10 cellular contexts compared by ENCODE assay signal in the genomic region with DNA sequence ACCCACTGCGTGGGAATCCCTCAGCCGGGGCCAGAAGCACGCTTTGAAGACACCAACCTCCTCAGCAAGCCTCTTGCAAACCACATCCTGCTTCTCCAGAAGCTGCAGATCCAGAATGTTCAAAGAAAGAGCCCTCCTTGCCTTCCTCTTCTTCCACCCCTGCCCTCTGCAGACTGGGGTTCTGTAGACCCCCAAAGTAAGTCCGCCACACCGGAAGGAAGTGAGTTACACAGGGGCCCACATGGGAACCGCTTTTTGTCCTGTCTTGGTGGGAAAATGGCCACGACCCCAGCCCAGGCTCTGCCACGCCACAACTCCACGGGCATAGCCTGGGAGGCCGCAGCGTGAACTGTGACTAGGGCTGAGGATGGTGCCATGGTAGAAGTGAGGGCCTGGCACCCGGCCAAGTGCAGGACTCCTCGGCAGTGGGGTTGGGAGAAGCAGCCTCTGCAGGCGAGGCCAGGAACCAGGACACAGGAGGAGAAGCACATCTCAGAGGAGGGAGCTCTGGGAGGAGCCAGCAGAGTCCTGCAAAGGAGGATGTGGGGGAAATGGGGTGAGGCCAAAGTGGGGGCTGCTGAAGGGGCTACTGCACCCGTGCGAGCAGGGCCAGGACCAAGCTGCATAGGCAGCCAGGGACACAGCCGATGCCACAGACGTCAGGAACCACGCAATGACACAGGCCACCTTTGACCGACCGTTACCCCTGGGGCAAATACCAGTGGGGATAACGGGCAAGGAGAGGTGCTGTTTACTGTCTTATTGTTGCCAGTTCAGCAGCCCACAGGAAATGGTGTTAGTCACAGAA.
DNase-seq lines count a peak whose midpoint lies in the region; ATAC-seq lines count a peak whose summit lies in the region.
"Had no signal": no experiment of that assay in that cellular context is flagged by ENCODE, and none has a peak within 500 bp of the region (broad histone marks: within the 10 kb centered on the region; RNA-seq: fewer than 3 reads in every experiment).

No MANE protein-coding gene starts in this region.

- H3K9ac ChIP-seq in adipocyte (ENCODE audit: low read length): no peak overlapping the region

- peaks cover 7% of the 10 kb centered on the region for H3K4me1 ChIP-seq in adipocyte (ENCODE audit: control insufficient read depth, insufficient read depth, low read length)

- H3K9me3 ChIP-seq in adipocyte (ENCODE audit: control insufficient read depth, low read length): no peaks in the 10 kb centered on the region

- DNase-seq in HPDE6-E6E7 (ENCODE audit: extremely low spot score): peak; percentile 36
- DNase-seq in activated CD4-positive, CD25-positive, alpha-beta regulatory T cell treated with anti-CD3 and anti-CD28 coated beads, Interleukin-2, amount 50 U/mL, for 72 hours: peak; percentile 57
- no peak for DNase-seq in adipocyte (ENCODE audit: low read depth)
- peak; percentile 40 for DNase-seq in stimulated activated CD4-positive, alpha-beta T cell treated with anti-CD3 and anti-CD28 coated beads, Interleukin-4, amount 100 ng/mL, for 24 hours
- DNase-seq in dedifferentiated amniotic fluid mesenchymal stem cell (ENCODE audit: extremely low spot score): no peak
- no peak for DNase-seq in cortex of kidney (lab: John Stamatoyannopoulos, UW)
- DNase-seq: NCI-H1048 had no signal

- H3K27me3 ChIP-seq in adipocyte (replicated peaks; ENCODE audit: control insufficient read depth, insufficient read depth, low read length): peaks cover 38% of the 10 kb centered on the region

- no peaks in the 10 kb centered on the region for H3K36me3 ChIP-seq in adipocyte (ENCODE audit: control insufficient read depth, insufficient read depth, low read length, severe bottlenecking)

- H3K4me3 ChIP-seq in adipocyte (ENCODE audit: low read length): peak overlapping the region; percentile 66
- H3K4me3 ChIP-seq: SK-N-MC had no signal

- no peak for ATAC-seq in HG02678 (IDR thresholded peaks at IDR 0.05; ENCODE audit: unreplicated experiment)
- no peak for ATAC-seq in GM21576 (IDR thresholded peaks at IDR 0.05; ENCODE audit: unreplicated experiment)

Comparison
In these comparisons a context has a peak if more than half of its experiments do, and no peak if none do; other contexts are left out.
1. DNase-seq: peak in HPDE6-E6E7 (single experiment), activated CD4-positive, CD25-positive, alpha-beta regulatory T cell treated with anti-CD3 and anti-CD28 coated beads, Interleukin-2, amount 50 U/mL, for 72 hours (single experiment) and stimulated activated CD4-positive, alpha-beta T cell treated with anti-CD3 and anti-CD28 coated beads, Interleukin-4, amount 100 ng/mL, for 24 hours (single experiment); none in adipocyte (single experiment), dedifferentiated amniotic fluid mesenchymal stem cell (single experiment) and cortex of kidney (single experiment).